ENCODE assay signal across 13 cellular contexts in the genomic region with DNA sequence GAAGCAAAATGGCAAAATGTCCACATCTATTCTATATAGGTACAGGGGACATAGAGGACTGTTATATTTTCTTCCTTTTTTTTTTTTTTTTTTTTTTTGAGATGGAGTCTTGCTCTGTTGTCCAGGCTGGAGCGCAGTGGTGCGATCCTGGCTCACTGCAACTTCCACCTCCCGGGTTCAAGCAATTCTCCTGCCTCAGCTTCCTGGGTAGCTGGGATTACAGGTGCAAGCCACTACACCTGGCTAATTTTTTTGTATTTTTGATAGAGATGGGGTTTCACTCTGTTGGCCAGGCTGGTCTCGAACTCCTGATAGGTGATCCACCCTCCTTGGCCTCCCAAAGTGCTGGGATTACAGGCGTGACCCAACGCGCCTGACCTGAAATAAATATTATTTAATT. TPM values are rescaled to one million over a fixed set of nuclear protein-coding genes. Genes with fewer than 3 reads are reported as not detected.
DNase-seq lines count a peak whose midpoint lies in the region; ATAC-seq and TF ChIP-seq lines count a peak whose summit lies in the region.
"Not testable (repeated sequence)": the region's sequence is repeated elsewhere in the genome, so short reads cannot be mapped to it uniquely, and the experiment has no call there.
"Had no signal": no experiment of that assay in that cellular context is flagged by ENCODE, and none has a peak within 500 bp of the region (broad histone marks: within the 10 kb centered on the region; RNA-seq: fewer than 3 reads in every experiment).

No MANE protein-coding gene starts in this region.

- not testable (repeated sequence) for DNase-seq in CD8-positive, alpha-beta memory T cell; T-helper 17 cell; activated CD8-positive, alpha-beta memory T cell treated with anti-CD3 and anti-CD28 coated beads, Interleukin-2, amount 10 ng/mL, durations not matched to agents 7 days and 5 days; activated naive CD8-positive, alpha-beta T cell treated with anti-CD3 and anti-CD28 coated beads for 36 hours; esophagus muscularis mucosa (ENCODE audit: extremely low spot score); naive thymus-derived CD4-positive, alpha-beta T cell; gastrocnemius medialis; transverse colon

- H3K27ac ChIP-seq in CD8-positive, alpha-beta memory T cell (ENCODE audit: low read depth, low read length) = not testable (repeated sequence)
- peak overlapping the region; percentile 93 to 100 (median 99) for H3K27ac ChIP-seq in esophagus muscularis mucosa (replicated peaks in 1 of 4)
- peak overlapping the region; percentile 97 for H3K27ac ChIP-seq in naive thymus-derived CD4-positive, alpha-beta T cell (ENCODE audit: low read depth, low read length)
- H3K27ac ChIP-seq in gastrocnemius medialis = peak overlapping the region; percentile 91 to 99 (median 97)
- H3K27ac ChIP-seq in transverse colon = peak overlapping the region; percentile 95 to 98 (median 97)

- TF ChIP-seq POLR2A in esophagus muscularis mucosa (IDR thresholded peaks at IDR 0.05; ENCODE audit: low read depth); gastrocnemius medialis (IDR thresholded peaks at IDR 0.05); transverse colon (IDR thresholded peaks at IDR 0.05): not testable (repeated sequence)

- TF ChIP-seq CTCF in esophagus muscularis mucosa (IDR thresholded peaks at IDR 0.05); gastrocnemius medialis (IDR thresholded peaks at IDR 0.05 in 4 of 5, conservative IDR thresholded peaks at IDR 0.05 in 1 of 5); transverse colon (IDR thresholded peaks at IDR 0.05): not testable (repeated sequence)

- not testable (repeated sequence) for H3K9me3 Mint-ChIP-seq in CD8-positive, alpha-beta memory T cell; activated CD8-positive, alpha-beta memory T cell treated with anti-CD3 and anti-CD28 coated beads, Interleukin-2, amount 10 ng/mL, durations not matched to agents 7 days and 5 days (ENCODE audit: low read depth); activated naive CD8-positive, alpha-beta T cell treated with anti-CD3 and anti-CD28 coated beads for 36 hours; naive thymus-derived CD4-positive, alpha-beta T cell

- intact Hi-C loops in esophagus muscularis mucosa (cut with DNase I); gastrocnemius medialis (cut with DNase I; ENCODE audit: low total_unique reads); transverse colon (cut with DNase I; ENCODE audit: low total_unique reads): not testable (repeated sequence)
- intact Hi-C loops in naive thymus-derived CD4-positive, alpha-beta T cell (cut with micrococcal nuclease) = loop anchor here in 1 of 2 donors (5.0 kb wide), 1 partner anchor 214 kb away; no protein-coding TSS in a partner anchor

- peak overlapping the region; percentile 76 to 99 (median 96) for H3K27ac Mint-ChIP-seq in CD8-positive, alpha-beta memory T cell
- H3K27ac Mint-ChIP-seq in T-helper 17 cell = peak overlapping the region; percentile 95
- peak overlapping the region; percentile 96 for H3K27ac Mint-ChIP-seq in activated CD8-positive, alpha-beta memory T cell treated with anti-CD3 and anti-CD28 coated beads, Interleukin-2, amount 10 ng/mL, durations not matched to agents 7 days and 5 days
- peak overlapping the region; percentile 97 for H3K27ac Mint-ChIP-seq in activated naive CD8-positive, alpha-beta T cell treated with anti-CD3 and anti-CD28 coated beads for 36 hours
- H3K27ac Mint-ChIP-seq in naive thymus-derived CD4-positive, alpha-beta T cell = peak overlapping the region; percentile 92 to 100 (median 98)

- not testable (repeated sequence) for TF ChIP-seq EP300 in esophagus muscularis mucosa (IDR thresholded peaks at IDR 0.05); transverse colon (IDR thresholded peaks at IDR 0.05; ENCODE audit: low read depth)

- H3K27me3 ChIP-seq in CD8-positive, alpha-beta memory T cell (ENCODE audit: insufficient read depth, low read length, poor library complexity, severe bottlenecking); esophagus muscularis mucosa; naive thymus-derived CD4-positive, alpha-beta T cell (ENCODE audit: control insufficient read depth in 2 of 2, insufficient read depth in 2 of 2, low read length in 2 of 2); gastrocnemius medialis; transverse colon: not testable (repeated sequence)

- CTCF ChIA-PET in CD8-positive, alpha-beta memory T cell (lab: Charles Lee) = interaction anchor here (1.1 to 10.0 kb wide), 2 partner anchors 15 to 25 kb away, joined by 3 to 98 read pairs; no protein-coding TSS in a partner anchor
- CTCF ChIA-PET in activated CD8-positive, alpha-beta memory T cell treated with anti-CD3 and anti-CD28 coated beads, Interleukin-2, amount 10 ng/mL, durations not matched to agents 7 days and 5 days (lab: Charles Lee) = not testable (repeated sequence)
- CTCF ChIA-PET in naive thymus-derived CD4-positive, alpha-beta T cell (lab: Charles Lee) = interaction anchor here (1.4 kb wide), 1 partner anchor 9 kb away, joined by 4 read pairs; no protein-coding TSS in a partner anchor

- H3K36me3 Mint-ChIP-seq in CD8-positive, alpha-beta memory T cell = peaks cover 0 to 19% (median 2%) of the 10 kb centered on the region in 3 donors
- not testable (repeated sequence) for H3K36me3 Mint-ChIP-seq in T-helper 17 cell (ENCODE audit: low read depth)
- peaks cover 19% of the 10 kb centered on the region for H3K36me3 Mint-ChIP-seq in activated CD8-positive, alpha-beta memory T cell treated with anti-CD3 and anti-CD28 coated beads, Interleukin-2, amount 10 ng/mL, durations not matched to agents 7 days and 5 days
- peaks cover 33% of the 10 kb centered on the region for H3K36me3 Mint-ChIP-seq in activated naive CD8-positive, alpha-beta T cell treated with anti-CD3 and anti-CD28 coated beads for 36 hours
- H3K36me3 Mint-ChIP-seq in naive thymus-derived CD4-positive, alpha-beta T cell = peaks cover 6 to 18% (median 11%) of the 10 kb centered on the region in 5 donors

- H3K9me3 ChIP-seq in CD8-positive, alpha-beta memory T cell (ENCODE audit: low read length); T-helper 17 cell (ENCODE audit: control insufficient read depth, low read length, poor library complexity, severe bottlenecking); esophagus muscularis mucosa; naive thymus-derived CD4-positive, alpha-beta T cell (ENCODE audit: control insufficient read depth in 2 of 3, low read length in 3 of 3); gastrocnemius medialis; transverse colon: not testable (repeated sequence)

- POLR2A ChIA-PET in CD8-positive, alpha-beta memory T cell (lab: Charles Lee) = interaction anchor here (0.8 kb wide), 1 partner anchor 14 kb away, joined by 3 read pairs; no protein-coding TSS in a partner anchor
- POLR2A ChIA-PET in naive thymus-derived CD4-positive, alpha-beta T cell (lab: Charles Lee) = interaction anchor here (0.7 to 10.7 kb wide), 4 partner anchors 13 to 31 kb away, joined by 3 to 237 read pairs (median 22); no protein-coding TSS in a partner anchor

- not testable (repeated sequence) for ATAC-seq in T-helper 17 cell; activated CD8-positive, alpha-beta memory T cell treated with anti-CD3 and anti-CD28 coated beads, Interleukin-2, amount 10 ng/mL, durations not matched to agents 7 days and 5 days; naive thymus-derived CD4-positive, alpha-beta T cell; gastrocnemius medialis

- H3K4me3 Mint-ChIP-seq in CD8-positive, alpha-beta memory T cell = peak overlapping the region; percentile 68 to 96 (median 82)
- H3K4me3 Mint-ChIP-seq in T-helper 17 cell = peak overlapping the region; percentile 81
- H3K4me3 Mint-ChIP-seq in activated CD8-positive, alpha-beta memory T cell treated with anti-CD3 and anti-CD28 coated beads, Interleukin-2, amount 10 ng/mL, durations not matched to agents 7 days and 5 days = not testable (repeated sequence)
- H3K4me3 Mint-ChIP-seq in activated naive CD8-positive, alpha-beta T cell treated with anti-CD3 and anti-CD28 coated beads for 36 hours = peak overlapping the region; percentile 53
- peak overlapping the region; percentile 73 to 98 (median 88) for H3K4me3 Mint-ChIP-seq in naive thymus-derived CD4-positive, alpha-beta T cell

- H3K4me3 ChIP-seq in CD8-positive, alpha-beta memory T cell (ENCODE audit: low read length); esophagus muscularis mucosa; naive thymus-derived CD4-positive, alpha-beta T cell (ENCODE audit: low read length); gastrocnemius medialis; transverse colon: not testable (repeated sequence)

- H3K4me1 ChIP-seq in CD8-positive, alpha-beta memory T cell (ENCODE audit: insufficient read depth, low read length) = peaks cover 77% of the 10 kb centered on the region
- H3K4me1 ChIP-seq in esophagus muscularis mucosa (peaks cover 43 to 64% (median 61%) of the 10 kb centered on the region in 4 donors), gastrocnemius medialis (peaks cover 26 to 37% of the 10 kb centered on the region in 2 donors), transverse colon (peaks cover 16 to 76% (median 43%) of the 10 kb centered on the region in 4 donors)
- H3K4me1 ChIP-seq in naive thymus-derived CD4-positive, alpha-beta T cell (ENCODE audit: control insufficient read depth in 2 of 2, insufficient read depth in 2 of 2, low read length in 2 of 2) = peaks cover 58 to 59% of the 10 kb centered on the region in 2 donors

- not testable (repeated sequence) for H3K36me3 ChIP-seq in CD8-positive, alpha-beta memory T cell (ENCODE audit: insufficient read depth, low read length); gastrocnemius medialis; transverse colon
- peaks cover 0 to 11% (median 3%) of the 10 kb centered on the region in 4 donors for H3K36me3 ChIP-seq in esophagus muscularis mucosa
- H3K36me3 ChIP-seq in naive thymus-derived CD4-positive, alpha-beta T cell (ENCODE audit: control insufficient read depth in 2 of 3, insufficient read depth in 3 of 3, low read length in 3 of 3) = peaks cover 0 to 11% (median 0%) of the 10 kb centered on the region in 3 experiments

- not testable (repeated sequence) for H3K27me3 Mint-ChIP-seq in CD8-positive, alpha-beta memory T cell; T-helper 17 cell; activated CD8-positive, alpha-beta memory T cell treated with anti-CD3 and anti-CD28 coated beads, Interleukin-2, amount 10 ng/mL, durations not matched to agents 7 days and 5 days; activated naive CD8-positive, alpha-beta T cell treated with anti-CD3 and anti-CD28 coated beads for 36 hours; naive thymus-derived CD4-positive, alpha-beta T cell

- peaks cover 47 to 78% (median 54%) of the 10 kb centered on the region in 3 donors for H3K4me1 Mint-ChIP-seq in CD8-positive, alpha-beta memory T cell
- H3K4me1 Mint-ChIP-seq in T-helper 17 cell = peaks cover 49% of the 10 kb centered on the region
- peaks cover 70% of the 10 kb centered on the region for H3K4me1 Mint-ChIP-seq in activated CD8-positive, alpha-beta memory T cell treated with anti-CD3 and anti-CD28 coated beads, Interleukin-2, amount 10 ng/mL, durations not matched to agents 7 days and 5 days
- peaks cover 51% of the 10 kb centered on the region for H3K4me1 Mint-ChIP-seq in activated naive CD8-positive, alpha-beta T cell treated with anti-CD3 and anti-CD28 coated beads for 36 hours
- H3K4me1 Mint-ChIP-seq in naive thymus-derived CD4-positive, alpha-beta T cell = peaks cover 48 to 69% (median 61%) of the 10 kb centered on the region in 7 donors

- in situ Hi-C loops in gastrocnemius medialis (cut with MboI; ENCODE audit: low sequenced_read_pairs in 4 of 4) = loop anchor here in 1 of 4 donors (25.0 kb wide), 1 partner anchor 264 kb away; a partner anchor contains a TSS
- in situ Hi-C loops in transverse colon (cut with MboI; ENCODE audit: low pct_ligation_motif_present in 1 of 4, low pct_unique_long_range_greater_than_20kb in 1 of 4, low sequenced_read_pairs in 3 of 4) = not testable (repeated sequence)

- 89% methylated on average over 7 of the region's 7 CpGs for WGBS in esophagus muscularis mucosa
- 88 to 96% methylated on average over 4 to 7 of the region's 7 CpGs for WGBS in transverse colon (ENCODE audit: low coverage in 1 of 2), 2 donors

RNA-seq across cellular contexts. Expression of a gene that starts 1.9 kb away (rescaled TPM):
- 100 to 1,000 TPM; 205 to 218 TPM for total RNA-seq in CD8-positive, alpha-beta memory T cell
- polyA plus RNA-seq in CD8-positive, alpha-beta memory T cell = 51.4 TPM
- total RNA-seq in T-helper 17 cell (100 to 1,000 TPM; 153 to 162 TPM), esophagus muscularis mucosa (10 to 100 TPM; 27.8 to 55.3 (median 52.1) TPM), gastrocnemius medialis (10 to 100 TPM; 38.8 to 45.1 (median 43.7) TPM), transverse colon (10 to 100 TPM; 14.2 to 32.1 (median 21.6) TPM)
- 100 to 1,000 TPM; 109 to 127 TPM for total RNA-seq in activated CD8-positive, alpha-beta memory T cell treated with anti-CD3 and anti-CD28 coated beads, Interleukin-2, amount 10 ng/mL, durations not matched to agents 7 days and 5 days
- total RNA-seq in activated naive CD8-positive, alpha-beta T cell treated with anti-CD3 and anti-CD28 coated beads for 36 hours = 100 to 1,000 TPM; 135 to 140 TPM
- total RNA-seq in naive thymus-derived CD4-positive, alpha-beta T cell = 100 to 1,000 TPM in 4 of 5 experiments, 10 to 100 TPM in 1; 90.1 to 286 (median 253) TPM
- 10 to 100 TPM; 33.6 to 74.9 TPM for polyA plus RNA-seq in naive thymus-derived CD4-positive, alpha-beta T cell

RNA-seq across cellular contexts. Expression of a gene that starts 32.0 kb away (rescaled TPM):
- total RNA-seq in CD8-positive, alpha-beta memory T cell = 1 to 10 TPM; 1.1 to 1.9 TPM
- polyA plus RNA-seq in CD8-positive, alpha-beta memory T cell = 1.3 TPM
- total RNA-seq in T-helper 17 cell = 1 to 10 TPM; 1.9 to 6.2 TPM
- under 1 TPM; 0.26 to 0.37 TPM for total RNA-seq in activated CD8-positive, alpha-beta memory T cell treated with anti-CD3 and anti-CD28 coated beads, Interleukin-2, amount 10 ng/mL, durations not matched to agents 7 days and 5 days
- under 1 TPM; 0.45 to 0.98 TPM for total RNA-seq in activated naive CD8-positive, alpha-beta T cell treated with anti-CD3 and anti-CD28 coated beads for 36 hours
- total RNA-seq in esophagus muscularis mucosa = 10 to 100 TPM in 3 of 4 donors, 1 to 10 TPM in 1; 8.3 to 15.7 (median 12.8) TPM
- total RNA-seq in naive thymus-derived CD4-positive, alpha-beta T cell = 1 to 10 TPM in 4 of 5 experiments, under 1 TPM in 1; 0.48 to 1.9 (median 1.8) TPM
- under 1 TPM in 1 of 2 donors, not detected in 1; 0.23 TPM for polyA plus RNA-seq in naive thymus-derived CD4-positive, alpha-beta T cell
- total RNA-seq in gastrocnemius medialis = 100 to 1,000 TPM; 194 to 469 (median 289) TPM
- 10 to 100 TPM in 1 of 4 donors, 1 to 10 TPM in 2, under 1 TPM in 1; 0.60 to 14.2 (median 3.2) TPM for total RNA-seq in transverse colon

RNA-seq across cellular contexts. Expression of a gene that starts 34.2 kb away (rescaled TPM):
- 1 to 10 TPM; 7.4 to 7.5 TPM for total RNA-seq in CD8-positive, alpha-beta memory T cell
- 15.4 TPM for polyA plus RNA-seq in CD8-positive, alpha-beta memory T cell
- total RNA-seq in T-helper 17 cell (10 to 100 TPM; 15.1 to 15.5 TPM), esophagus muscularis mucosa (1 to 10 TPM; 4.6 to 8.4 (median 6.4) TPM), gastrocnemius medialis (1 to 10 TPM; 1.7 to 3.5 (median 2.7) TPM), transverse colon (1 to 10 TPM; 3.4 to 8.4 (median 6.5) TPM)
- total RNA-seq in activated CD8-positive, alpha-beta memory T cell treated with anti-CD3 and anti-CD28 coated beads, Interleukin-2, amount 10 ng/mL, durations not matched to agents 7 days and 5 days = 10 to 100 TPM; 13.5 to 15.3 TPM
- 1 to 10 TPM; 3.4 to 4.6 TPM for total RNA-seq in activated naive CD8-positive, alpha-beta T cell treated with anti-CD3 and anti-CD28 coated beads for 36 hours
- total RNA-seq in naive thymus-derived CD4-positive, alpha-beta T cell = 10 to 100 TPM; 11.0 to 33.9 (median 14.7) TPM
- polyA plus RNA-seq in naive thymus-derived CD4-positive, alpha-beta T cell = 10 to 100 TPM; 18.3 to 23.5 TPM

RNA-seq across cellular contexts. Expression of a gene that starts 43.3 kb away (rescaled TPM):
- not detected for total RNA-seq in CD8-positive, alpha-beta memory T cell
- polyA plus RNA-seq in CD8-positive, alpha-beta memory T cell = 0.53 TPM
- under 1 TPM in 1 of 2 donors, not detected in 1; 0.89 TPM for total RNA-seq in T-helper 17 cell
- total RNA-seq in activated CD8-positive, alpha-beta memory T cell treated with anti-CD3 and anti-CD28 coated beads, Interleukin-2, amount 10 ng/mL, durations not matched to agents 7 days and 5 days = not detected
- under 1 TPM in 1 of 2 experiments, not detected in 1; 0.31 TPM for total RNA-seq in activated naive CD8-positive, alpha-beta T cell treated with anti-CD3 and anti-CD28 coated beads for 36 hours
- total RNA-seq in esophagus muscularis mucosa = under 1 TPM in 3 of 4 donors, not detected in 1; 0.33 to 0.86 (median 0.58) TPM
- total RNA-seq in naive thymus-derived CD4-positive, alpha-beta T cell = not detected
- polyA plus RNA-seq in naive thymus-derived CD4-positive, alpha-beta T cell = not detected
- 10 to 100 TPM in 3 of 4 donors, 1 to 10 TPM in 1; 9.1 to 24.0 (median 17.1) TPM for total RNA-seq in gastrocnemius medialis
- total RNA-seq in transverse colon = under 1 TPM in 2 of 4 donors, not detected in 2; 0.32 to 0.68 TPM
- total RNA-seq: M059J; T-helper 2 cell treated with Interferon-gamma antibody and Interleukin-4, amounts not matched to agents 100 ng/mL and 5 ng/mL, for 36 hours; urinary bladder had no signal
- polyA plus RNA-seq: AG04450, mammary epithelial cell had no signal

Comparison
In these comparisons a context has a peak if more than half of its experiments do, and no peak if none do; other contexts are left out.
1. RNA of a gene that starts 32.0 kb away (total RNA-seq): 194 to 469 TPM in gastrocnemius medialis; 8.3 to 15.7 TPM in esophagus muscularis mucosa, 1.9 to 6.2 TPM in T-helper 17 cell, 0.60 to 14.2 TPM in transverse colon, 1.1 to 1.9 TPM in CD8-positive, alpha-beta memory T cell, 0.48 to 1.9 TPM in naive thymus-derived CD4-positive, alpha-beta T cell, 0.45 to 0.98 TPM in activated naive CD8-positive, alpha-beta T cell treated with anti-CD3 and anti-CD28 coated beads for 36 hours and 0.26 to 0.37 TPM in activated CD8-positive, alpha-beta memory T cell treated with anti-CD3 and anti-CD28 coated beads, Interleukin-2, amount 10 ng/mL, durations not matched to agents 7 days and 5 days; every median in the first group is over 10 times any median in the second.
2. Peak in every context shown above with its lines, with median percentiles within 50 percentile points of each other: H3K27ac Mint-ChIP-seq.